In genomic region chr9:22010881-22011625, GRCh38 we compare ENCODE assay signal across 16 cellular contexts. TPM values are rescaled to one million over a fixed set of nuclear protein-coding genes. Genes with fewer than 3 reads are reported as not detected.
A peak's percentile ranks its signal among the peaks of the same experiment; 100 is the strongest.
DNase-seq lines count a peak whose midpoint lies in the region; ATAC-seq, FAIRE-seq and TF ChIP-seq lines count a peak whose summit lies in the region.
"Had no signal": no experiment of that assay in that cellular context is flagged by ENCODE, and none has a peak within 500 bp of the region (broad histone marks: within the 10 kb centered on the region; RNA-seq: fewer than 3 reads in every experiment).

No MANE protein-coding gene starts in this region.

- no peaks in the 10 kb centered on the region for H3K9me3 Mint-ChIP-seq in stimulated activated naive CD8-positive, alpha-beta T cell treated with anti-CD3 and anti-CD28 coated beads, Interleukin-15, amount 100 ng/mL, for 72 hours
- no peaks in the 10 kb centered on the region for H3K9me3 Mint-ChIP-seq in astrocyte (ENCODE audit: unreplicated experiment)
- H3K9me3 Mint-ChIP-seq: stimulated activated effector memory CD8-positive, alpha-beta T cell treated with anti-CD3 and anti-CD28 coated beads, Interleukin-12 subunit alpha, Interleukin-12 subunit beta, amount 100 ng/mL, for 72 hours had no signal

- peaks cover 3% of the 10 kb centered on the region for H3K4me1 ChIP-seq in astrocyte (ENCODE audit: insufficient read depth, low read length)

- H3K4me3 ChIP-seq in astrocyte (ENCODE audit: insufficient read depth, low read depth, low read length): no peak overlapping the region
- H3K4me3 ChIP-seq: HAP-1 had no signal

- peaks cover 18% of the 10 kb centered on the region for H3K4me1 Mint-ChIP-seq in stimulated activated naive CD8-positive, alpha-beta T cell treated with anti-CD3 and anti-CD28 coated beads, Interleukin-15, amount 100 ng/mL, for 72 hours
- peaks cover 1% of the 10 kb centered on the region for H3K4me1 Mint-ChIP-seq in astrocyte (ENCODE audit: low read depth, unreplicated experiment)

- TF ChIP-seq CTCF in astrocyte (IDR thresholded peaks at IDR 0.05; ENCODE audit: insufficient read depth, low read depth, low read length): no peak

- H3K4me3 Mint-ChIP-seq in stimulated activated naive CD8-positive, alpha-beta T cell treated with anti-CD3 and anti-CD28 coated beads, Interleukin-15, amount 100 ng/mL, for 72 hours: no peak overlapping the region
- H3K4me3 Mint-ChIP-seq in astrocyte (ENCODE audit: unreplicated experiment): no peak overlapping the region
- H3K4me3 Mint-ChIP-seq: stimulated activated effector memory CD8-positive, alpha-beta T cell treated with anti-CD3 and anti-CD28 coated beads, Interleukin-12 subunit alpha, Interleukin-12 subunit beta, amount 100 ng/mL, for 72 hours had no signal

- H2AFZ ChIP-seq in astrocyte (ENCODE audit: low read depth, low read length): no peak overlapping the region

- H3K79me2 ChIP-seq in astrocyte (ENCODE audit: insufficient read depth, low read length): peaks cover 29% of the 10 kb centered on the region

- DNase-seq in stimulated activated naive CD8-positive, alpha-beta T cell treated with anti-CD3 and anti-CD28 coated beads, Interleukin-15, Interleukin-2, amounts not matched to agents 100 U/mL and 50 U/mL, for 24 hours: peak; percentile 33
- DNase-seq in stimulated activated naive CD8-positive, alpha-beta T cell treated with anti-CD3 and anti-CD28 coated beads, Interleukin-15, amount 100 ng/mL, for 72 hours: no peak
- DNase-seq in astrocyte (ENCODE audit: low read depth) (no peak), iPS-NIHi7 (ENCODE audit: extremely low spot score) (peak; percentile 77), DMS53 treated with DMSO at 0.1 percent for 48 hours (lab: John Stamatoyannopoulos, UW; ENCODE audit: unreplicated experiment) (no peak)
- DNase-seq in activated T-cell treated with anti-CD3 and anti-CD28 coated beads, Interleukin-2, amount 50 U/mL, for 1 hour: no peak
- DNase-seq: AML-193; anterior cingulate cortex; NCI-H446 treated with DMSO at 0.1 percent for 48 hours; posterior cingulate gyrus; stimulated activated CD4-positive, alpha-beta T cell treated with anti-CD3 and anti-CD28 coated beads, Interleukin-2, amount 100 ng/mL, for 24 hours; T-helper 9 cell had no signal

- peaks cover 5% of the 10 kb centered on the region for H3K36me3 Mint-ChIP-seq in astrocyte (ENCODE audit: low read depth, unreplicated experiment)
- H3K36me3 Mint-ChIP-seq: stimulated activated effector memory CD8-positive, alpha-beta T cell treated with anti-CD3 and anti-CD28 coated beads, Interleukin-12 subunit alpha, Interleukin-12 subunit beta, amount 100 ng/mL, for 72 hours had no signal

- no peak overlapping the region for H3K27ac Mint-ChIP-seq in stimulated activated naive CD8-positive, alpha-beta T cell treated with anti-CD3 and anti-CD28 coated beads, Interleukin-15, amount 100 ng/mL, for 72 hours
- H3K27ac Mint-ChIP-seq in astrocyte (ENCODE audit: unreplicated experiment): no peak overlapping the region
- H3K27ac Mint-ChIP-seq: stimulated activated effector memory CD8-positive, alpha-beta T cell treated with anti-CD3 and anti-CD28 coated beads, Interleukin-12 subunit alpha, Interleukin-12 subunit beta, amount 100 ng/mL, for 72 hours had no signal

- H3K36me3 ChIP-seq in astrocyte (ENCODE audit: insufficient read depth, low read length): peaks cover 4% of the 10 kb centered on the region
- H3K36me3 ChIP-seq: HAP-1 had no signal

- peaks cover 16% of the 10 kb centered on the region for H4K20me1 ChIP-seq in astrocyte (ENCODE audit: insufficient read depth, low read length)

- peaks cover 65% of the 10 kb centered on the region for H3K27me3 Mint-ChIP-seq in stimulated activated naive CD8-positive, alpha-beta T cell treated with anti-CD3 and anti-CD28 coated beads, Interleukin-15, amount 100 ng/mL, for 72 hours
- peaks cover 6% of the 10 kb centered on the region for H3K27me3 Mint-ChIP-seq in astrocyte (ENCODE audit: low read depth, unreplicated experiment)

- H3K4me2 ChIP-seq in astrocyte (ENCODE audit: low read length): no peak overlapping the region

- H3K27ac ChIP-seq in astrocyte (ENCODE audit: low read depth, low read length): no peak overlapping the region

- no peaks in the 10 kb centered on the region for H3K27me3 ChIP-seq in astrocyte (ENCODE audit: insufficient read depth, low read length)

- peak; percentile 45 for FAIRE-seq in astrocyte (lab: Jason Lieb, UNC)

- no peak overlapping the region for H3K9ac ChIP-seq in astrocyte (ENCODE audit: low read length)

- no peak for ATAC-seq in stimulated activated naive CD8-positive, alpha-beta T cell treated with anti-CD3 and anti-CD28 coated beads, Interleukin-15, Interleukin-2, amounts not matched to agents 100 U/mL and 50 U/mL, for 24 hours
- no peak for ATAC-seq in stimulated activated naive CD8-positive, alpha-beta T cell treated with anti-CD3 and anti-CD28 coated beads, Interleukin-15, amount 100 ng/mL, for 72 hours
- ATAC-seq in HG03520 (IDR thresholded peaks at IDR 0.05; ENCODE audit: unreplicated experiment): no peak
- no peak for ATAC-seq in HG03025 (IDR thresholded peaks at IDR 0.05; ENCODE audit: low FRiP score, unreplicated experiment)
- ATAC-seq: stimulated activated effector memory CD8-positive, alpha-beta T cell treated with anti-CD3 and anti-CD28 coated beads, Interleukin-12 subunit alpha, Interleukin-12 subunit beta, amount 100 ng/mL, for 72 hours had no signal

- no peaks in the 10 kb centered on the region for H3K9me3 ChIP-seq in astrocyte (ENCODE audit: insufficient read depth, low read depth, low read length)
- H3K9me3 ChIP-seq: HAP-1 had no signal

RNA-seq across cellular contexts. Expression of gene CDKN2B, which starts 1.9 kb away (rescaled TPM):
- total RNA-seq in astrocyte: 306 and 314 TPM in 2 replicates

RNA-seq across cellular contexts. Expression of gene CDKN2B-AS1, which starts 16.5 kb away (rescaled TPM):
- 2.3 TPM in 2 replicates for total RNA-seq in astrocyte

RNA-seq across cellular contexts. Expression of gene CDKN2A, which starts 16.9 kb away (rescaled TPM):
- 71.6 and 81.4 TPM in 2 replicates for total RNA-seq in astrocyte

Comparison
In these comparisons a context has a peak if more than half of its experiments do, and no peak if none do; other contexts are left out.
1. DNase-seq: peak in stimulated activated naive CD8-positive, alpha-beta T cell treated with anti-CD3 and anti-CD28 coated beads, Interleukin-15, Interleukin-2, amounts not matched to agents 100 U/mL and 50 U/mL, for 24 hours (single experiment) and iPS-NIHi7 (single experiment); none in stimulated activated naive CD8-positive, alpha-beta T cell treated with anti-CD3 and anti-CD28 coated beads, Interleukin-15, amount 100 ng/mL, for 72 hours (0 of 2), astrocyte (single experiment), activated T-cell treated with anti-CD3 and anti-CD28 coated beads, Interleukin-2, amount 50 U/mL, for 1 hour (single experiment) and DMS53 treated with DMSO at 0.1 percent for 48 hours (single experiment).